ENCODE assay signal across 25 cellular contexts in the genomic region with DNA sequence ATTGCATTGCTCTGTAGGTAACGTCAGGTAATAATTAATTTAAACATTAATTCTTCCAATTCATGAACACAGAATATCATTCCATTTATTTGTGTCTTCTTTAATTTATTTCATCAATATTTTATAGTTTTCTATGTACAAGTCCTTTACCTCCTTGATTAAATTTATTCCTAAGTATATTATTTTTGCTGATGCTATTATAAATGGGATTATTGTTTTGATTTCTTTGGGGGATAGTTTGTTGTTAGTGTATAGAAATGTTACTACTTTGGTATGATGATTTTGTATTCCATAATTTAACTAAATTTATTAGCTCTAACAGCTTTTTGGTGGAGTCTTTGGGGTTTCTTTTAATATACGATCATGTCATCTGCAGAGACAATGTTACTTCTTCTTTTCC. TPM values are rescaled to one million over a fixed set of nuclear protein-coding genes. Genes with fewer than 3 reads are reported as not detected.
DNase-seq lines count a peak whose midpoint lies in the region; ATAC-seq, FAIRE-seq and TF ChIP-seq lines count a peak whose summit lies in the region.
"Had no signal": no experiment of that assay in that cellular context is flagged by ENCODE, and none has a peak within 500 bp of the region (broad histone marks: within the 10 kb centered on the region; RNA-seq: fewer than 3 reads in every experiment).

No MANE protein-coding gene starts in this region.

- no peak for ATAC-seq in CD4-positive, CD25-positive, alpha-beta regulatory T cell (ENCODE audit: low read depth in 2 of 2)
- no peak for ATAC-seq in CD4-positive, alpha-beta T cell (ENCODE audit: poor library complexity)
- ATAC-seq in stimulated activated memory B cell treated with anti-CD40 and anti-IgM and Interleukin-4, amounts not matched to agents 10 μg/mL and 1 μg/mL and 100 μg/mL, for 72 hours, result no peak

- peaks cover 3% of the 10 kb centered on the region for H3K36me3 ChIP-seq in CD4-positive, CD25-positive, alpha-beta regulatory T cell (ENCODE audit: control insufficient read depth, insufficient read depth, low read length)
- no peaks in the 10 kb centered on the region for H3K36me3 ChIP-seq in kidney (ENCODE audit: control insufficient read depth in 1 of 2, insufficient read depth in 2 of 2, low read length in 2 of 2)
- no peaks in the 10 kb centered on the region for H3K36me3 ChIP-seq in hepatocyte (replicated peaks; ENCODE audit: insufficient read depth, low read depth)
- no peaks in the 10 kb centered on the region for H3K36me3 ChIP-seq in CD4-positive, alpha-beta memory T cell (ENCODE audit: insufficient read depth, low read length)
- H3K36me3 ChIP-seq: SJSA1 had no signal

- no peaks in the 10 kb centered on the region for H3K27me3 Mint-ChIP-seq in CD4-positive, CD25-positive, alpha-beta regulatory T cell
- no peaks in the 10 kb centered on the region for H3K27me3 Mint-ChIP-seq in CD4-positive, alpha-beta T cell
- no peaks in the 10 kb centered on the region for H3K27me3 Mint-ChIP-seq in activated naive CD8-positive, alpha-beta T cell
- H3K27me3 Mint-ChIP-seq in CD4-positive, alpha-beta memory T cell, result no peaks in the 10 kb centered on the region
- no peaks in the 10 kb centered on the region for H3K27me3 Mint-ChIP-seq in stimulated activated memory B cell treated with anti-CD40 and anti-IgM and Interleukin-4, amounts not matched to agents 10 μg/mL and 1 μg/mL and 100 μg/mL, for 72 hours
- H3K27me3 Mint-ChIP-seq: B cell had no signal

- no peak for TF ChIP-seq CTCF in CD4-positive, alpha-beta T cell (IDR thresholded peaks at IDR 0.05)
- TF ChIP-seq CTCF in kidney (IDR thresholded peaks at IDR 0.05; ENCODE audit: borderline replicate concordance, extremely low read depth, insufficient read depth) (no peak), hepatocyte (IDR thresholded peaks at IDR 0.05; ENCODE audit: poor library complexity) (no peak)

- no peaks in the 10 kb centered on the region for H3K79me2 ChIP-seq in hepatocyte

- H3K9me3 ChIP-seq in CD4-positive, CD25-positive, alpha-beta regulatory T cell (ENCODE audit: control insufficient read depth in 2 of 2, low read length in 2 of 2), result no peaks in the 10 kb centered on the region
- no peaks in the 10 kb centered on the region for H3K9me3 ChIP-seq in CD4-positive, alpha-beta T cell (ENCODE audit: control insufficient read depth, low read length)
- H3K9me3 ChIP-seq in kidney (ENCODE audit: control insufficient read depth in 1 of 2, low read length in 2 of 2), result peaks cover 0 to 3% of the 10 kb centered on the region in 2 donors
- no peaks in the 10 kb centered on the region for H3K9me3 ChIP-seq in hepatocyte (ENCODE audit: low read depth)
- no peaks in the 10 kb centered on the region for H3K9me3 ChIP-seq in CD4-positive, alpha-beta memory T cell (ENCODE audit: control insufficient read depth in 1 of 2, low read length in 2 of 2)
- H3K9me3 ChIP-seq: SJSA1 had no signal

- H3K9ac ChIP-seq in kidney (ENCODE audit: low read length in 2 of 2), result no peak overlapping the region
- H3K9ac ChIP-seq: GM23248 had no signal

- no peak overlapping the region for H3K4me3 Mint-ChIP-seq in CD4-positive, CD25-positive, alpha-beta regulatory T cell
- H3K4me3 Mint-ChIP-seq in CD4-positive, alpha-beta T cell, result no peak overlapping the region
- H3K4me3 Mint-ChIP-seq in activated naive CD8-positive, alpha-beta T cell, result no peak overlapping the region
- H3K4me3 Mint-ChIP-seq in CD4-positive, alpha-beta memory T cell, result no peak overlapping the region
- H3K4me3 Mint-ChIP-seq in stimulated activated memory B cell treated with anti-CD40 and anti-IgM and Interleukin-4, amounts not matched to agents 10 μg/mL and 1 μg/mL and 100 μg/mL, for 72 hours, result no peak overlapping the region
- H3K4me3 Mint-ChIP-seq: B cell had no signal

- peak overlapping the region in 2 of 3 donors; percentile 52 to 72 for H3K27ac Mint-ChIP-seq in CD4-positive, CD25-positive, alpha-beta regulatory T cell
- peak overlapping the region; percentile 80 for H3K27ac Mint-ChIP-seq in CD4-positive, alpha-beta T cell
- H3K27ac Mint-ChIP-seq in activated naive CD8-positive, alpha-beta T cell, result peak overlapping the region; percentile 54
- peak overlapping the region in 2 of 7 donors; percentile 24 to 78 for H3K27ac Mint-ChIP-seq in CD4-positive, alpha-beta memory T cell
- H3K27ac Mint-ChIP-seq in stimulated activated memory B cell treated with anti-CD40 and anti-IgM and Interleukin-4, amounts not matched to agents 10 μg/mL and 1 μg/mL and 100 μg/mL, for 72 hours, result no peak overlapping the region

- CTCF ChIA-PET in CD4-positive, alpha-beta T cell (lab: Charles Lee), result interaction anchor here (0.6 to 1.6 kb wide), 2 partner anchors 13 to 33 kb away, joined by 3 read pairs; no protein-coding TSS in a partner anchor
- CTCF ChIA-PET in CD4-positive, alpha-beta memory T cell (lab: Charles Lee; ENCODE audit: partially characterized antibody), result no interaction called here

- no peaks in the 10 kb centered on the region for H4K20me1 ChIP-seq in hepatocyte (ENCODE audit: insufficient read depth, poor library complexity, severe bottlenecking)

- H3K9me3 Mint-ChIP-seq in CD4-positive, CD25-positive, alpha-beta regulatory T cell, result no peaks in the 10 kb centered on the region
- H3K9me3 Mint-ChIP-seq in CD4-positive, alpha-beta T cell, result no peaks in the 10 kb centered on the region
- H3K9me3 Mint-ChIP-seq in activated naive CD8-positive, alpha-beta T cell (ENCODE audit: low read depth), result no peaks in the 10 kb centered on the region
- no peaks in the 10 kb centered on the region for H3K9me3 Mint-ChIP-seq in CD4-positive, alpha-beta memory T cell
- no peaks in the 10 kb centered on the region for H3K9me3 Mint-ChIP-seq in stimulated activated memory B cell treated with anti-CD40 and anti-IgM and Interleukin-4, amounts not matched to agents 10 μg/mL and 1 μg/mL and 100 μg/mL, for 72 hours

- H2AFZ ChIP-seq in hepatocyte, result no peak overlapping the region
- H2AFZ ChIP-seq: GM23248 had no signal

- H3K4me1 ChIP-seq in CD4-positive, CD25-positive, alpha-beta regulatory T cell (ENCODE audit: control insufficient read depth, insufficient read depth, low read length, poor library complexity, severe bottlenecking), result peaks cover 3% of the 10 kb centered on the region
- H3K4me1 ChIP-seq in kidney (ENCODE audit: control insufficient read depth in 1 of 2, insufficient read depth in 1 of 2, low read depth in 1 of 2, low read length in 2 of 2) (no peaks in the 10 kb centered on the region), hepatocyte (ENCODE audit: insufficient read depth) (no peaks in the 10 kb centered on the region)
- peaks cover 51% of the 10 kb centered on the region for H3K4me1 ChIP-seq in CD4-positive, alpha-beta memory T cell (ENCODE audit: insufficient read depth, low read length)
- H3K4me1 ChIP-seq: SJSA1 had no signal

- peaks cover 24 to 80% (median 31%) of the 10 kb centered on the region in 4 donors for H3K4me1 Mint-ChIP-seq in CD4-positive, CD25-positive, alpha-beta regulatory T cell
- peaks cover 73% of the 10 kb centered on the region for H3K4me1 Mint-ChIP-seq in CD4-positive, alpha-beta T cell (ENCODE audit: low read depth)
- H3K4me1 Mint-ChIP-seq in activated naive CD8-positive, alpha-beta T cell (ENCODE audit: low read depth), result peaks cover 60% of the 10 kb centered on the region
- H3K4me1 Mint-ChIP-seq in CD4-positive, alpha-beta memory T cell, result peaks cover 40 to 80% (median 66%) of the 10 kb centered on the region in 4 donors
- H3K4me1 Mint-ChIP-seq in stimulated activated memory B cell treated with anti-CD40 and anti-IgM and Interleukin-4, amounts not matched to agents 10 μg/mL and 1 μg/mL and 100 μg/mL, for 72 hours, result peaks cover 42% of the 10 kb centered on the region

- POLR2A ChIA-PET in CD4-positive, alpha-beta T cell (lab: Charles Lee), result interaction anchor here (0.8 to 1.4 kb wide), 4 partner anchors 34 to 115 kb away, joined by 3 to 5 read pairs (median 4); no protein-coding TSS in a partner anchor
- POLR2A ChIA-PET in CD4-positive, alpha-beta memory T cell (lab: Charles Lee; ENCODE audit: partially characterized antibody), result no interaction called here

- peak; percentile 19 for FAIRE-seq in kidney (lab: Jason Lieb, UNC)
- FAIRE-seq: D721Med had no signal

- H3K9me2 ChIP-seq in hepatocyte (replicated peaks; ENCODE audit: insufficient read depth), result no peaks in the 10 kb centered on the region

- H3K4me3 ChIP-seq in CD4-positive, CD25-positive, alpha-beta regulatory T cell (ENCODE audit: low read depth, low read length), result no peak overlapping the region
- no peak overlapping the region for H3K4me3 ChIP-seq in kidney (ENCODE audit: low read length in 2 of 2)
- no peak overlapping the region for H3K4me3 ChIP-seq in hepatocyte
- H3K4me3 ChIP-seq in CD4-positive, alpha-beta memory T cell (ENCODE audit: low read length in 2 of 2), result no peak overlapping the region
- H3K4me3 ChIP-seq: GM23248, SJSA1 had no signal

- no peak for DNase-seq in CD4-positive, CD25-positive, alpha-beta regulatory T cell
- DNase-seq in CD4-positive, alpha-beta T cell, result no peak
- DNase-seq in kidney (no peak), hepatocyte (ENCODE audit: low spot score) (no peak)
- DNase-seq in CD4-positive, alpha-beta memory T cell, result no peak
- DNase-seq: DMS53, GM23248, H7, Karpas-422, NCI-H1092 treated with DMSO at 0.1 percent for 48 hours, NCI-H1436, NCI-H187, NCI-H2081 treated with DMSO at 0.1 percent for 48 hours, NCI-H2171, NCI-H226, NCI-H510A, NCI-H69, Right ventricle myocardium superior, RPMI8226 had no signal

- WGBS in hepatocyte (ENCODE audit: low lambda C conversion rate, missing lambda C conversion rate), result 96% methylated on average over 2 of the region's 2 CpGs

- no peak overlapping the region for H3K27ac ChIP-seq in CD4-positive, CD25-positive, alpha-beta regulatory T cell (ENCODE audit: insufficient read depth, low read length, poor library complexity, severe bottlenecking)
- H3K27ac ChIP-seq in CD4-positive, alpha-beta T cell (ENCODE audit: low read depth, low read length), result no peak overlapping the region
- H3K27ac ChIP-seq in kidney (ENCODE audit: low read depth in 2 of 2, low read length in 2 of 2), result no peak overlapping the region
- no peak overlapping the region for H3K27ac ChIP-seq in hepatocyte
- no peak overlapping the region for H3K27ac ChIP-seq in CD4-positive, alpha-beta memory T cell (ENCODE audit: low read depth, low read length)
- H3K27ac ChIP-seq: C4-2B, GM23248, SJSA1 had no signal

- no peak overlapping the region for H3K4me2 ChIP-seq in hepatocyte

- intact Hi-C loops in CD4-positive, alpha-beta T cell (cut with DNase I, micrococcal nuclease), result loop anchor here in 1 of 2 experiments (5.0 kb wide), 1 partner anchor 36 kb away; no protein-coding TSS in a partner anchor
- intact Hi-C loops in kidney (cut with DNase I), result no loop called here
- intact Hi-C loops in CD4-positive, alpha-beta memory T cell (cut with micrococcal nuclease), result no loop called here

- H3K36me3 Mint-ChIP-seq in CD4-positive, CD25-positive, alpha-beta regulatory T cell, result peaks cover 19% of the 10 kb centered on the region
- peaks cover 72% of the 10 kb centered on the region for H3K36me3 Mint-ChIP-seq in CD4-positive, alpha-beta T cell (ENCODE audit: low read depth)
- peaks cover 9% of the 10 kb centered on the region for H3K36me3 Mint-ChIP-seq in activated naive CD8-positive, alpha-beta T cell
- H3K36me3 Mint-ChIP-seq in CD4-positive, alpha-beta memory T cell, result peaks cover 21 to 51% of the 10 kb centered on the region in 2 donors
- peaks cover 10% of the 10 kb centered on the region for H3K36me3 Mint-ChIP-seq in stimulated activated memory B cell treated with anti-CD40 and anti-IgM and Interleukin-4, amounts not matched to agents 10 μg/mL and 1 μg/mL and 100 μg/mL, for 72 hours

- H3K27me3 ChIP-seq in CD4-positive, CD25-positive, alpha-beta regulatory T cell (ENCODE audit: control insufficient read depth, insufficient read depth, low read length), result no peaks in the 10 kb centered on the region
- no peaks in the 10 kb centered on the region for H3K27me3 ChIP-seq in CD4-positive, alpha-beta T cell (ENCODE audit: control insufficient read depth, insufficient read depth, low read length)
- no peaks in the 10 kb centered on the region for H3K27me3 ChIP-seq in hepatocyte
- H3K27me3 ChIP-seq in CD4-positive, alpha-beta memory T cell (ENCODE audit: insufficient read depth, low read length), result no peaks in the 10 kb centered on the region
- H3K27me3 ChIP-seq: SJSA1 had no signal

RNA-seq across cellular contexts. Expression of a gene that starts 44.7 kb away (rescaled TPM):
- total RNA-seq in CD4-positive, CD25-positive, alpha-beta regulatory T cell, result 319 TPM
- 100 to 1,000 TPM; 246 to 564 (median 389) TPM for polyA plus RNA-seq in CD4-positive, CD25-positive, alpha-beta regulatory T cell
- total RNA-seq in CD4-positive, alpha-beta T cell, result 100 to 1,000 TPM; 247 to 248 TPM
- 139 TPM for total RNA-seq in kidney
- polyA plus RNA-seq in kidney (ENCODE audit: insufficient read depth, low read depth, low replicate concordance), result 42.1 TPM
- total RNA-seq in hepatocyte, result 79.3 and 96.8 TPM in 2 replicates
- 134 and 141 TPM in 2 replicates for polyA plus RNA-seq in hepatocyte
- 100 to 1,000 TPM; 223 to 242 TPM for total RNA-seq in CD4-positive, alpha-beta memory T cell
- polyA plus RNA-seq in CD4-positive, alpha-beta memory T cell, result 100 to 1,000 TPM; 532 to 555 TPM
